1 cellular context compared by ENCODE assay signal in the genomic region with DNA sequence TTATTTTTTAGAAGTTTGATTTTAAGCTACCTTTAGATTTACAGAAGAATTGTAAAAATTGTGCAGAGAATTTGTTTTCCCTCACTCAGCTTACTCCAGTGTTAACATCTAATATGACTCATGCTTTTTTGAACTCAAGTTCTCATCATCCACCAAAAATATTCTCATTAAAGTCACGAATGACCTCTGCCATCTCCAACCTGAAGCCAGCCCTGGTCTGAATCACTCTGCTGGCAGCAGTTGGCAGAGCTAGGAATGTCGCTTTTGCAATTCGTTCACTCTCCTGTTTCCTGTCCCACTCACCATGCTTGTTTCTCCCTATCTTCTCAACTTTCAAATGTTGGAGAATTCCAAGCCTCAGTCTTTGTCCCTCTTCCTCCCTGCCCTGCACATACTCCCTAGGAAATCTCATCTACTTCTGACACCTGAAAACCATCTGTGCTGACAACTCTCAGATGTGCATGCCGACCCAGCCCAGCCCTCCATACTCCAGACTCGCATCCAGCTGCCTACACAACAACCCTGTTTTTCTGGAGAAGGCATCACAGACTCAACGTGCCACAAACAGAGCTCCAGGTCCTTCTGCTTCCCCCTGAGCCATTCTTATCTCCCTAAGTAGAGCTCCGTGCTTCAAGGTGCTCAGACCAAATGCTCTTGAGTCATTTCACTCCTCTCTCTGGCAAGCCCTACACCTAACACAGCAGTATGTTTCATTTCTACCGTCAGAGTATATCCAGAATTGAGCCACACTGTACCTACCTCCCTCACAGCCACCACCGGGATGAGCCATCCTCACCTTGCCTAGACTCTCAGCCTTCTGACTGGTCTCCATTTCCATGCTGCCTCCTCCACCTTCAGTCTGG.
TF ChIP-seq lines count a peak whose summit lies in the region.

No MANE protein-coding gene starts in this region.

TF ChIP-seq in SK-N-SH treated with all-trans-retinoic acid at 6 μM for 48 hours, 23 proteins besides CTCF, POLR2A, EP300 and RAD21:
- TF ChIP-seq POU6F1 (CRISPR knock-in tag; IDR thresholded peaks at IDR 0.05; ENCODE audit: borderline replicate concordance, low read depth), result no peak
- no peak for TF ChIP-seq RARB (CRISPR knock-in tag; IDR thresholded peaks at IDR 0.05)
- no peak for TF ChIP-seq ZFP30 (CRISPR knock-in tag; IDR thresholded peaks at IDR 0.05)
- TF ChIP-seq ARNTL (CRISPR knock-in tag; IDR thresholded peaks at IDR 0.05; ENCODE audit: borderline replicate concordance, low read depth), result no peak
- TF ChIP-seq ESRRG (CRISPR knock-in tag; IDR thresholded peaks at IDR 0.05), result no peak
- TF ChIP-seq PPARA (CRISPR knock-in tag; IDR thresholded peaks at IDR 0.05; ENCODE audit: borderline replicate concordance), result no peak
- no peak for TF ChIP-seq ZC3H10 (CRISPR knock-in tag; IDR thresholded peaks at IDR 0.05)
- no peak for TF ChIP-seq TCF4 (CRISPR knock-in tag; IDR thresholded peaks at IDR 0.05; ENCODE audit: borderline replicate concordance)
- TF ChIP-seq, protein P1, sequence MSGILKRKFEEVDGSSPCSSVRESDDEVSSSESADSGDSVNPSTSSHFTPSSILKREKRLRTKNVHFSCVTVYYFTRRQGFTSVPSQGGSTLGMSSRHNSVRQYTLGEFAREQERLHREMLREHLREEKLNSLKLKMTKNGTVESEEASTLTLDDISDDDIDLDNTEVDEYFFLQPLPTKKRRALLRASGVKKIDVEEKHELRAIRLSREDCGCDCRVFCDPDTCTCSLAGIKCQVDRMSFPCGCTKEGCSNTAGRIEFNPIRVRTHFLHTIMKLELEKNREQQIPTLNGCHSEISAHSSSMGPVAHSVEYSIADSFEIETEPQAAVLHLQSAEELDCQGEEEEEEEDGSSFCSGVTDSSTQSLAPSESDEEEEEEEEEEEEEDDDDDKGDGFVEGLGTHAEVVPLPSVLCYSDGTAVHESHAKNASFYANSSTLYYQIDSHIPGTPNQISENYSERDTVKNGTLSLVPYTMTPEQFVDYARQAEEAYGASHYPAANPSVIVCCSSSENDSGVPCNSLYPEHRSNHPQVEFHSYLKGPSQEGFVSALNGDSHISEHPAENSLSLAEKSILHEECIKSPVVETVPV (CRISPR knock-in tag; IDR thresholded peaks at IDR 0.05), result no peak
- no peak for TF ChIP-seq SNAI2 (CRISPR knock-in tag; IDR thresholded peaks at IDR 0.05)
- no peak for TF ChIP-seq ZNF8 (CRISPR knock-in tag; IDR thresholded peaks at IDR 0.05)
- no peak for TF ChIP-seq TSHZ2 (CRISPR knock-in tag; IDR thresholded peaks at IDR 0.05)
- TF ChIP-seq TOX (CRISPR knock-in tag; IDR thresholded peaks at IDR 0.05; ENCODE audit: borderline replicate concordance), result no peak
- no peak for TF ChIP-seq OSR1 (CRISPR knock-in tag; IDR thresholded peaks at IDR 0.05)
- no peak for TF ChIP-seq ISL1 (CRISPR knock-in tag; IDR thresholded peaks at IDR 0.05)
- TF ChIP-seq ZNF70 (CRISPR knock-in tag; IDR thresholded peaks at IDR 0.05), result no peak
- no peak for TF ChIP-seq ZFP3 (CRISPR knock-in tag; IDR thresholded peaks at IDR 0.05)
